ENCODE assay signal across 1 cellular context in the genomic region with DNA sequence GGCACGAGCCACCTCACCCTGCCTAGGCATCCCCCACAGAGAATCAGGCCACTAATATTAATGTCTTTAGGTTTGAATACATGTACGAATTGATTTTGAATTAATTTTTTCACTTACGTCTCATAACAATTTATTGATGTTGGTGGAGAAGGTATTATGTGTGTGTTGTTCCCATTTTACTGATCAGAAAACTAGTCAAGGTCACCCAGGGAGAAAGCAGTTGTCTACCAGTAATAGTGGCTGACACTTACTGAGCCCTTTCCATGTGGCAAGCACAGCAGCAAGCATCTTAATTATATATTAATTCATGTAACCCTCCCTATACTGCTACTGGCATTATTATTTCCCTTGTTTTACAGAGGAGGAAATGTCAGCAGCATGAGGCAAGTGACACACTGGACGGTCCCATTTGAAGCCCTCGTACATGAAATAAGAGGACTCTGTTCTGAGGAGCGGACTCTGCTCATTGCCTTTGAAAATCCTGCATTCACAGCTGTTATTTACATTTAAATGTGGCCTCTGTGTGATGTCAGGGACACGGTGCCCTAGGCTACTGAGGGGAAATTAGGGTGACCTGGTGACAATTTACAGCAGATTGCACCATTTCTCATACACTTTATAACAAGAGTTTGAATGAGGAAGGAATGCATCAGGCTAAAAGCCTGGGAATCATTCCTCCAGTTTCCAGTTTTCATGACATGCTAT.
TF ChIP-seq lines count a peak whose summit lies in the region.

No MANE protein-coding gene starts in this region.

TF ChIP-seq in A549, 52 proteins besides CTCF, POLR2A, EP300 and RAD21 (continued from another document):
- no peak for TF ChIP-seq TFCP2L1 (CRISPR knock-in tag; IDR thresholded peaks at IDR 0.05)
- TF ChIP-seq FOXS1 (CRISPR knock-in tag; IDR thresholded peaks at IDR 0.05), result no peak
- TF ChIP-seq NPAS2 (CRISPR knock-in tag; IDR thresholded peaks at IDR 0.05; ENCODE audit: borderline replicate concordance), result no peak
- no peak for TF ChIP-seq ZSCAN20 (CRISPR knock-in tag; IDR thresholded peaks at IDR 0.05)
- TF ChIP-seq ZC3H11A (IDR thresholded peaks at IDR 0.05), result no peak
- no peak for TF ChIP-seq HOXB13 (CRISPR knock-in tag; IDR thresholded peaks at IDR 0.05; ENCODE audit: low read depth)
- TF ChIP-seq RARB (CRISPR knock-in tag; IDR thresholded peaks at IDR 0.05), result no peak
- no peak for TF ChIP-seq SMC3 (IDR thresholded peaks at IDR 0.05)
- TF ChIP-seq HDAC2 (IDR thresholded peaks at IDR 0.05), result no peak
- no peak for TF ChIP-seq NFE2L2 (conservative IDR thresholded peaks at IDR 0.05; ENCODE audit: low read length)
- TF ChIP-seq JUNB (IDR thresholded peaks at IDR 0.05), result no peak
- no peak for TF ChIP-seq KDM5A (IDR thresholded peaks at IDR 0.05)
- TF ChIP-seq NR3C1 (IDR thresholded peaks at IDR 0.05), result no peak
- TF ChIP-seq, protein P1, sequence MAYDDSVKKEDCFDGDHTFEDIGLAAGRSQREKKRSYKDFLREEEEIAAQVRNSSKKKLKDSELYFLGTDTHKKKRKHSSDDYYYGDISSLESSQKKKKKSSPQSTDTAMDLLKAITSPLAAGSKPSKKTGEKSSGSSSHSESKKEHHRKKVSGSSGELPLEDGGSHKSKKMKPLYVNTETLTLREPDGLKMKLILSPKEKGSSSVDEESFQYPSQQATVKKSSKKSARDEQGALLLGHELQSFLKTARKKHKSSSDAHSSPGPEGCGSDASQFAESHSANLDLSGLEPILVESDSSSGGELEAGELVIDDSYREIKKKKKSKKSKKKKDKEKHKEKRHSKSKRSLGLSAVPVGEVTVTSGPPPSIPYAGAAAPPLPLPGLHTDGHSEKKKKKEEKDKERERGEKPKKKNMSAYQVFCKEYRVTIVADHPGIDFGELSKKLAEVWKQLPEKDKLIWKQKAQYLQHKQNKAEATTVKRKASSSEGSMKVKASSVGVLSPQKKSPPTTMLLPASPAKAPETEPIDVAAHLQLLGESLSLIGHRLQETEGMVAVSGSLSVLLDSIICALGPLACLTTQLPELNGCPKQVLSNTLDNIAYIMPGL (CRISPR knock-in tag; IDR thresholded peaks at IDR 0.05; ENCODE audit: borderline replicate concordance), result no peak
